9 cellular contexts compared by ENCODE assay signal in the genomic region with DNA sequence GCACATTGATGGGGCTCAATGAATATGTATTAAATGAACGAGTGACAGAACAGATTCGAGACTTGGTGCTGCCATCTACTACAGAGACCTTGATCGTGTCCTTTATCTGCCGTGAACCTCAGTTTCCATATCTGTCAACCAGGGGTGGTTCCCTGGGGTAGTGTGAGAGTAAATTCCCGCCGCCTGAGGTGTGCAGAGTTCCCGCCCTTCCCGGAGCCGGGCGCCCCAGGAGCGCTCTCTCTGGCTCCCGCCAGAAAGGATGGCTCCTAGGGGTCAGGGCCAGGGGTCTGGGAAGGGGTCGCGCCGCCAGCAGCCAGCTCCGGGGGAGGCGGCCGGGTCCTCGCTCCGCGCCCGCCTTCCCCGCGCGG. TPM values are rescaled to one million over a fixed set of nuclear protein-coding genes. Genes with fewer than 3 reads are reported as not detected.
DNase-seq lines count a peak whose midpoint lies in the region; ATAC-seq and TF ChIP-seq lines count a peak whose summit lies in the region.
"Had no signal": no experiment of that assay in that cellular context is flagged by ENCODE, and none has a peak within 500 bp of the region (broad histone marks: within the 10 kb centered on the region; RNA-seq: fewer than 3 reads in every experiment).

No MANE protein-coding gene starts in this region.

- POLR2A ChIA-PET in SK-N-SH (lab: Yijun Ruan, JAX): no interaction called here

- H3K27me3 ChIP-seq in GM23338 (ENCODE audit: insufficient read depth) (peaks cover 69% of the 10 kb centered on the region), SK-N-SH (ENCODE audit: insufficient read depth) (no peaks in the 10 kb centered on the region), gastrocnemius medialis (no peaks in the 10 kb centered on the region)

- in situ Hi-C loops in gastrocnemius medialis (cut with MboI; ENCODE audit: low sequenced_read_pairs in 4 of 4): no loop called here

- CTCF ChIA-PET in SK-N-SH (lab: Yijun Ruan, JAX): interaction anchor here (0.6 to 1.4 kb wide), 3 partner anchors 53 to 321 kb away, joined by 3 to 8 read pairs (median 3); no protein-coding TSS in a partner anchor

- TF ChIP-seq RAD21 in SK-N-SH (IDR thresholded peaks at IDR 0.05; ENCODE audit: low read length): no peak

- no peak for TF ChIP-seq POLR2A in gastrocnemius medialis (IDR thresholded peaks at IDR 0.05)

- no peak for TF ChIP-seq EP300 in SK-N-SH (IDR thresholded peaks at IDR 0.05; ENCODE audit: borderline replicate concordance in 1 of 2, low read depth in 1 of 2, low read length in 1 of 2)

- H3K4me1 ChIP-seq in GM23338 (ENCODE audit: insufficient read depth): 0 out of 2 replicates have a peak, but pooled peaks cover 3% of the 10 kb centered on the region
- peaks cover 5 to 15% of the 10 kb centered on the region in 2 experiments; a peak in 3 of 4 replicates for H3K4me1 ChIP-seq in SK-N-SH (ENCODE audit: control insufficient read depth in 1 of 2, insufficient read depth in 2 of 2, low read depth in 1 of 2, low read length in 1 of 2)
- peaks cover 6 to 22% of the 10 kb centered on the region in 2 donors for H3K4me1 ChIP-seq in gastrocnemius medialis

- H3K4me1 Mint-ChIP-seq in GM23338: peaks cover 17% of the 10 kb centered on the region; the same call in 2 of the 3 replicates
- peaks cover 6% of the 10 kb centered on the region for H3K4me1 Mint-ChIP-seq in glutamatergic neuron (ENCODE audit: low read depth, unreplicated experiment)

- ATAC-seq in GM23338 (peak; percentile 50), gastrocnemius medialis (peak; percentile 13 to 35), left lobe of liver (no peak)

- H3F3A ChIP-seq in GM23338 (replicated peaks; ENCODE audit: low read depth) (no peaks in the 10 kb centered on the region), SK-N-SH (replicated peaks; ENCODE audit: insufficient read depth) (peaks cover 23% of the 10 kb centered on the region)

- H3K9me3 Mint-ChIP-seq in GM23338 (no peaks in the 10 kb centered on the region; the same call in 2 of the 3 replicates), glutamatergic neuron (ENCODE audit: unreplicated experiment) (peaks cover 7% of the 10 kb centered on the region)

- H3K9ac ChIP-seq in SK-N-SH: no peak overlapping the region; the same call in 1 of the 2 replicates

- no peak overlapping the region for H3K27ac ChIP-seq in GM23338 (ENCODE audit: low read depth)
- H3K27ac ChIP-seq in SK-N-SH (ENCODE audit: low read depth in 2 of 2, low read length in 1 of 2): no peak overlapping the region
- H3K27ac ChIP-seq in gastrocnemius medialis: peak overlapping the region in 2 of 4 donors; percentile 44 to 56

- intact Hi-C loops in gastrocnemius medialis (cut with DNase I; ENCODE audit: low total_unique reads): loop anchor here (2.0 to 5.0 kb wide), 4 partner anchors 47 to 291 kb away; a partner anchor contains a TSS

- H3K9me2 ChIP-seq in GM23338 (ENCODE audit: insufficient read depth) (no peaks in the 10 kb centered on the region), SK-N-SH (no peaks in the 10 kb centered on the region)

- H4K20me1 ChIP-seq in GM23338 (replicated peaks; ENCODE audit: insufficient read depth) (peaks cover 3% of the 10 kb centered on the region; the same call in 1 of the 2 replicates), SK-N-SH (ENCODE audit: insufficient read depth) (no peaks in the 10 kb centered on the region)

- H2AFZ ChIP-seq in GM23338 (peak overlapping the region; percentile 93), SK-N-SH (ENCODE audit: low read depth) (peak overlapping the region; percentile 77; the same call in 1 of the 2 replicates)

- DNase-seq in GM23338 (ENCODE audit: low spot score): no peak
- DNase-seq in SK-N-SH: no peak
- no peak for DNase-seq in glutamatergic neuron
- no peak for DNase-seq in gastrocnemius medialis
- DNase-seq in ecto neural progenitor cell (ENCODE audit: low spot score): no peak
- no peak for DNase-seq in left lobe of liver (ENCODE audit: low spot score)
- DNase-seq in HK-2 (ENCODE audit: unreplicated experiment): no peak
- DNase-seq in NCI-H187 (lab: John Stamatoyannopoulos, UW): no peak
- DNase-seq: KG1 had no signal

- no peak overlapping the region for H3K27ac Mint-ChIP-seq in GM23338
- H3K27ac Mint-ChIP-seq in glutamatergic neuron (ENCODE audit: unreplicated experiment): no peak overlapping the region

- H3K79me2 ChIP-seq in GM23338 (replicated peaks; ENCODE audit: insufficient read depth) (no peaks in the 10 kb centered on the region), SK-N-SH (ENCODE audit: insufficient read depth) (no peaks in the 10 kb centered on the region)

- H3K9me3 ChIP-seq in SK-N-SH (no peaks in the 10 kb centered on the region), gastrocnemius medialis (no peaks in the 10 kb centered on the region)

- TF ChIP-seq CTCF in GM23338 (conservative IDR thresholded peaks at IDR 0.05; ENCODE audit: low read depth in 2 of 2): no peak
- no peak for TF ChIP-seq CTCF in SK-N-SH (IDR thresholded peaks at IDR 0.05)
- no peak for TF ChIP-seq CTCF in glutamatergic neuron (IDR thresholded peaks at IDR 0.05; ENCODE audit: partially characterized antibody, unreplicated experiment)
- no peak for TF ChIP-seq CTCF in gastrocnemius medialis (IDR thresholded peaks at IDR 0.05 in 4 of 5, conservative IDR thresholded peaks at IDR 0.05 in 1 of 5)

- peak overlapping the region; percentile 57 for H3K4me3 Mint-ChIP-seq in GM23338
- peak overlapping the region; percentile 84 for H3K4me3 Mint-ChIP-seq in glutamatergic neuron (ENCODE audit: unreplicated experiment)

- no peaks in the 10 kb centered on the region; the same call in 2 of the 3 replicates for H3K36me3 Mint-ChIP-seq in GM23338 (ENCODE audit: low read depth)
- H3K36me3 Mint-ChIP-seq in glutamatergic neuron (ENCODE audit: unreplicated experiment): peaks cover 4% of the 10 kb centered on the region

- H3K36me3 ChIP-seq in GM23338 (ENCODE audit: insufficient read depth) (no peaks in the 10 kb centered on the region), SK-N-SH (replicated peaks in 1 of 2; ENCODE audit: control insufficient read depth in 1 of 2, insufficient read depth in 2 of 2, low read length in 1 of 2) (no peaks in the 10 kb centered on the region), gastrocnemius medialis (no peaks in the 10 kb centered on the region)

- H3K27me3 Mint-ChIP-seq in GM23338 (ENCODE audit: insufficient read depth, low read depth, poor library complexity) (peaks cover 51% of the 10 kb centered on the region), glutamatergic neuron (ENCODE audit: unreplicated experiment) (peaks cover 13% of the 10 kb centered on the region)

- H3K4me3 ChIP-seq in GM23338: peak overlapping the region; percentile 70
- H3K4me3 ChIP-seq in SK-N-SH (ENCODE audit: low read depth in 2 of 2, low read length in 1 of 2): peak overlapping the region; percentile 69 to 73
- peak overlapping the region; percentile 46 to 56 (median 50) for H3K4me3 ChIP-seq in gastrocnemius medialis

- H3K4me2 ChIP-seq in GM23338 (peak overlapping the region; percentile 75), SK-N-SH (peak overlapping the region; percentile 78; the same call in 1 of the 2 replicates)

- WGBS in SK-N-SH (ENCODE audit: low lambda C conversion rate): 29% methylated on average over 12 of the region's 25 CpGs

TF ChIP-seq in GM23338, 12 proteins besides CTCF, POLR2A, EP300 and RAD21 (continues in another document):
- TF ChIP-seq STAT1 (IDR thresholded peaks at IDR 0.05; ENCODE audit: unreplicated experiment) (no peak), POLR2AphosphoS5 (IDR thresholded peaks at IDR 0.05; ENCODE audit: low read depth) (no peak)
- TF ChIP-seq, protein P1, sequence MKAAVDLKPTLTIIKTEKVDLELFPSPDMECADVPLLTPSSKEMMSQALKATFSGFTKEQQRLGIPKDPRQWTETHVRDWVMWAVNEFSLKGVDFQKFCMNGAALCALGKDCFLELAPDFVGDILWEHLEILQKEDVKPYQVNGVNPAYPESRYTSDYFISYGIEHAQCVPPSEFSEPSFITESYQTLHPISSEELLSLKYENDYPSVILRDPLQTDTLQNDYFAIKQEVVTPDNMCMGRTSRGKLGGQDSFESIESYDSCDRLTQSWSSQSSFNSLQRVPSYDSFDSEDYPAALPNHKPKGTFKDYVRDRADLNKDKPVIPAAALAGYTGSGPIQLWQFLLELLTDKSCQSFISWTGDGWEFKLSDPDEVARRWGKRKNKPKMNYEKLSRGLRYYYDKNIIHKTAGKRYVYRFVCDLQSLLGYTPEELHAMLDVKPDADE (IDR thresholded peaks at IDR 0.05): no peak

TF ChIP-seq in SK-N-SH, 30 proteins besides CTCF, POLR2A, EP300 and RAD21 (continues in another document):
- TF ChIP-seq, protein P2, sequence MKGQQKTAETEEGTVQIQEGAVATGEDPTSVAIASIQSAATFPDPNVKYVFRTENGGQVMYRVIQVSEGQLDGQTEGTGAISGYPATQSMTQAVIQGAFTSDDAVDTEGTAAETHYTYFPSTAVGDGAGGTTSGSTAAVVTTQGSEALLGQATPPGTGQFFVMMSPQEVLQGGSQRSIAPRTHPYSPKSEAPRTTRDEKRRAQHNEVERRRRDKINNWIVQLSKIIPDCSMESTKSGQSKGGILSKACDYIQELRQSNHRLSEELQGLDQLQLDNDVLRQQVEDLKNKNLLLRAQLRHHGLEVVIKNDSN (IDR thresholded peaks at IDR 0.05; ENCODE audit: borderline replicate concordance, low read depth): no peak
- TF ChIP-seq, protein P3, sequence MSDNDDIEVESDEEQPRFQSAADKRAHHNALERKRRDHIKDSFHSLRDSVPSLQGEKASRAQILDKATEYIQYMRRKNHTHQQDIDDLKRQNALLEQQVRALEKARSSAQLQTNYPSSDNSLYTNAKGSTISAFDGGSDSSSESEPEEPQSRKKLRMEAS (IDR thresholded peaks at IDR 0.05; ENCODE audit: low read depth): no peak
- TF ChIP-seq JUND (IDR thresholded peaks at IDR 0.05) (no peak), NRF1 (IDR thresholded peaks at IDR 0.05; ENCODE audit: low read depth, low read length) (no peak), YY1 (IDR thresholded peaks at IDR 0.05; ENCODE audit: low read depth) (no peak), RXRA (IDR thresholded peaks at IDR 0.05; ENCODE audit: borderline replicate concordance, low read depth) (no peak), NFIC (IDR thresholded peaks at IDR 0.05; ENCODE audit: borderline replicate concordance) (no peak), CHD2 (IDR thresholded peaks at IDR 0.05; ENCODE audit: low read length, partially characterized antibody) (no peak), POLR2AphosphoS5 (IDR thresholded peaks at IDR 0.05; ENCODE audit: low read depth, low read length) (no peak), TEAD4 (IDR thresholded peaks at IDR 0.05; ENCODE audit: borderline replicate concordance, insufficient read depth) (no peak), SIN3A (IDR thresholded peaks at IDR 0.05; ENCODE audit: borderline replicate concordance, low read depth, low read length) (no peak), GABPA (IDR thresholded peaks at IDR 0.05; ENCODE audit: low read depth) (no peak)

RNA-seq across cellular contexts. Expression of a gene that starts 0.3 kb away (rescaled TPM):
- 0.08 and 0.10 TPM in 2 replicates for total RNA-seq in GM23338 (2014; rRNA removed; shearing (Covaris generic))
- polyA plus RNA-seq in GM23338 (2016; fragmentation: Nextera tagmentation; extraction: Ambion mirVana): 0.49 and 0.58 TPM in 2 replicates
- 1.2 and 1.9 TPM in 2 replicates for polyA plus RNA-seq in SK-N-SH (2012; rRNA removed)
- 1.6 and 1.7 TPM in 2 replicates for polyA plus RNA-seq in SK-N-SH (2012; cell fraction: cytosol; rRNA removed)
- polyA plus RNA-seq in SK-N-SH (2012; cell fraction: nucleus; rRNA removed): 2.3 and 3.6 TPM in 2 replicates
- total RNA-seq in glutamatergic neuron (ENCODE audit: unreplicated experiment): 0.25 TPM
- 1 to 10 TPM; 2.7 to 5.9 (median 3.8) TPM for total RNA-seq in gastrocnemius medialis
- 0.28 TPM for total RNA-seq in left lobe of liver
